ENCODE assay signal across 34 cellular contexts in the genomic region with DNA sequence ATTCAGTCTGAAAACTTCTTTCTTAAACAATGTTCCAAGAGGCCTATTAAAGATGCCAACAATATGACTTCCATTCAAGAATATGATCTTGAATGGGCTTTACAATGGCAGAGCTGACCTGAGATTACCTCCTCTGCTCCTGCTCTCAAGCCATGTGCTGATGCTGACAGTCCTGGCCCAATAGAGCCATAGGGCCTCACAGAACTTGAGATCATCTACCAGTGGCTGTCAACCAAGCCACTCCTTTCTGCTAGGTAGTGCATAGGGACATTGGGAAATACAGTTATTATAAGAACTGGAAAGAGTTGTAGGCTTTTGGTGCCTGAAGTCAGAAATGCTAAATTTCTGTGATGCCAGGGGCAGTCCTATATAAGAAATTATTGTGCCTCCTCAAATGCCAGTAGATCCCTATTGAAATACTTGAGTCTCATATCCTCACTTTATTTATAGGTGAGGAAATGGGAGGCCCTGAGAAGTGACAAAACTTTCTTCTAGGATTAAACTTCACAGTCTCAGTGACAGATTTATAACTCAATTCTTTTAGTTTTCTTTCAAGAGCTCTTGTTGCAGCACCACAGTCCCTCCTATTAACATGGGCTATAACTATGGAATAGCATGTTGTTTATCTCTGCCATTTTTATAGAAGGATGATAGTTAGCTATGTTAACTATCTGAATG. TPM values are rescaled to one million over a fixed set of nuclear protein-coding genes. Genes with fewer than 3 reads are reported as not detected.
"Had no signal": no experiment of that assay in that cellular context is flagged by ENCODE, and none has a peak within 500 bp of the region (broad histone marks: within the 10 kb centered on the region; RNA-seq: fewer than 3 reads in every experiment).

No MANE protein-coding gene starts in this region.

- H3K4me3 ChIP-seq: adrenal gland, body of pancreas, breast epithelium had no signal

- H3K9me3 ChIP-seq: adrenal gland, body of pancreas, breast epithelium had no signal

- H3K4me1 ChIP-seq: adrenal gland, body of pancreas, breast epithelium had no signal

- H3K27me3 ChIP-seq: adrenal gland, body of pancreas, brain microvascular endothelial cell, breast epithelium had no signal

- H3K27ac ChIP-seq: adrenal gland, body of pancreas, brain microvascular endothelial cell, breast epithelium, VCaP had no signal

- DNase-seq: activated B cell treated with CpG ODN at 0.5 μM for 24 hours; activated CD4-positive, alpha-beta memory T cell treated with anti-CD3 and anti-CD28 coated beads for 36 hours; activated CD4-positive, alpha-beta T cell treated with anti-CD3 and anti-CD28 coated beads for 4 hours; activated CD4-positive, alpha-beta T cell treated with anti-CD3 and anti-CD28 coated beads, Interleukin-2, amount 50 U/mL, for 1 hour; activated CD4-positive, alpha-beta T cell treated with anti-CD3 and anti-CD28 coated beads, Interleukin-2, amount 50 U/mL, for 4 hours; activated CD4-positive, CD25-positive, alpha-beta regulatory T cell treated with anti-CD3 and anti-CD28 coated beads, Interleukin-2, amount 50 U/mL, for 72 hours; activated CD8-positive, alpha-beta memory T cell treated with anti-CD3 and anti-CD28 coated beads, Interleukin-2, amount 50 U/mL, for 4 hours; activated CD8-positive, alpha-beta T cell treated with anti-CD3 and anti-CD28 coated beads for 36 hours; activated effector memory CD4-positive, alpha-beta T cell treated with anti-CD3 and anti-CD28 coated beads, Interleukin-2, amount 50 U/mL, for 16 hours; activated gamma-delta T cell treated with Interleukin-2 at 50 U/mL for 16 hours; activated naive CD4-positive, alpha-beta T cell; activated naive CD4-positive, alpha-beta T cell treated with anti-CD3 and anti-CD28 coated beads for 36 hours; activated naive CD4-positive, alpha-beta T cell treated with anti-CD3 and anti-CD28 coated beads, Interleukin-2, amount 50 U/mL, for 16 hours; activated naive CD8-positive, alpha-beta T cell treated with anti-CD3 and anti-CD28 coated beads for 36 hours; activated T-cell treated with anti-CD3 and anti-CD28 coated beads for 4 hours; activated T-cell treated with anti-CD3 and anti-CD28 coated beads, Interleukin-2, amount 50 U/mL, for 1 hour; activated T-cell treated with anti-CD3 and anti-CD28 coated beads, Interleukin-2, amount 50 U/mL, for 4 hours; activated T-cell treated with anti-CD3 and anti-CD28 coated beads, Interleukin-2, amount 50 U/mL, for 72 hours; adrenal gland; amniotic stem cell; aorta; body of pancreas; brain microvascular endothelial cell; central memory CD4-positive, alpha-beta T cell; T-helper 1 cell; T-helper 2 cell; T-helper 9 cell had no signal

- H3K36me3 ChIP-seq: adrenal gland, brain microvascular endothelial cell, breast epithelium had no signal

- ATAC-seq: activated CD8-positive, alpha-beta T cell treated with anti-CD3 and anti-CD28 coated beads for 36 hours; activated naive CD4-positive, alpha-beta T cell treated with anti-CD3 and anti-CD28 coated beads, Interleukin-2, amount 50 U/mL, for 72 hours; activated T-cell treated with anti-CD3 and anti-CD28 coated beads, Interleukin-2, amount 50 U/mL, for 4 hours; activated T-cell treated with anti-CD3 and anti-CD28 coated beads, Interleukin-2, amount 50 U/mL, for 72 hours; activated T-helper 17 cell treated with anti-CD3 and anti-CD28 coated beads, Interleukin-2, amount 50 U/mL, for 72 hours; body of pancreas had no signal

RNA-seq across cellular contexts. Expression of a gene that starts 10.9 kb away (rescaled TPM):
- total RNA-seq: activated B cell treated with CpG ODN at 0.5 μM for 24 hours; activated CD4-positive, alpha-beta memory T cell treated with anti-CD3 and anti-CD28 coated beads for 36 hours; activated CD4-positive, alpha-beta T cell treated with anti-CD3 and anti-CD28 coated beads, Interleukin-2, amount 10 ng/mL, durations not matched to agents 24 days and 14 days; activated CD8-positive, alpha-beta memory T cell treated with anti-CD3 and anti-CD28 coated beads for 36 hours; activated CD8-positive, alpha-beta T cell treated with anti-CD3 and anti-CD28 coated beads for 36 hours; activated naive CD4-positive, alpha-beta T cell treated with anti-CD3 and anti-CD28 coated beads for 36 hours; activated naive CD4-positive, alpha-beta T cell treated with anti-CD3 and anti-CD28 coated beads, Interleukin-2, amount 50 U/mL, for 72 hours; activated naive CD8-positive, alpha-beta T cell treated with anti-CD3 and anti-CD28 coated beads for 36 hours; activated T-cell treated with anti-CD3 and anti-CD28 coated beads, Interleukin-2, amount 50 U/mL, for 72 hours; activated T-helper 1 cell treated with anti-CD3 and anti-CD28 coated beads, Interleukin-12 subunit alpha, Interleukin-12 subunit beta, Interleukin-2, Interleukin-4 antibody, amounts not matched to agents 30 ng/mL and 10 ng/mL and 1 ng/mL, durations not matched to agents 14 hours and 24 hours and 36 hours; activated T-helper 17 cell treated with anti-CD3 and anti-CD28 coated beads, Interleukin-2, amount 50 U/mL, for 72 hours had no signal
